ENCODE assay signal across 1 cellular context in genomic region chr3:123447749-123448502, GRCh38.
TF ChIP-seq lines count a peak whose summit lies in the region.

No MANE protein-coding gene starts in this region.

TF ChIP-seq in GM12878, 131 proteins besides CTCF, POLR2A, EP300 and RAD21 (continued from another document):
- TF ChIP-seq ZBTB11 (CRISPR knock-in tag; IDR thresholded peaks at IDR 0.05), result no peak
- TF ChIP-seq ZNF687 (IDR thresholded peaks at IDR 0.05), result no peak
- no peak for TF ChIP-seq KDM1A (IDR thresholded peaks at IDR 0.05; ENCODE audit: borderline replicate concordance)
- TF ChIP-seq HDGF (IDR thresholded peaks at IDR 0.05), result no peak
- no peak for TF ChIP-seq MYC (IDR thresholded peaks at IDR 0.05; ENCODE audit: insufficient read depth, insufficient read length, insufficient replicate concordance, low read length, severe bottlenecking)
- no peak for TF ChIP-seq BACH1 (IDR thresholded peaks at IDR 0.05; ENCODE audit: borderline replicate concordance)
TF ChIP-seq in GM12878: peak in this region for 0.
